17 cellular contexts compared by ENCODE assay signal in the genomic region with DNA sequence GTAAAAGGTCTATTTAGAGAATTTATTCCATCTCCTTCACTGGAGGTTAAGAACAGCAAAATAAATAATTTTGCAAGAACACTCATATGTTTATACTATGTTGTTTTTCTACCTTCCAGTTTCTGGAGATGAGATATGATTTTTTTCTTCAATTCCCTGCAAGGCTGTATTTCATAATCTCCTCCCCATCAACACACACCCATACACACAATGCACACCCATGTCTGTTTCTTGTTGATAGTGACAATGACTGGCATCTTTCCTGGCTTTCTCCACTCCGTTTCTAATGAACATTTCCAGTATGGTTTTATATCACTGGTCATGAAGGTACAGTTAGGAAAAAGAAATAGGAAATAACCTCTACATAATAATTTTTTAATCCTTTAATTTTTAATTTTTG.
"Had no signal": no experiment of that assay in that cellular context is flagged by ENCODE, and none has a peak within 500 bp of the region (broad histone marks: within the 10 kb centered on the region; RNA-seq: fewer than 3 reads in every experiment).

No MANE protein-coding gene starts in this region.

- H3K9me3 ChIP-seq: colonic mucosa, heart left ventricle, spleen had no signal

- H3K36me3 ChIP-seq: colonic mucosa, spleen had no signal

- H3K27ac ChIP-seq: colonic mucosa, dorsolateral prefrontal cortex, spleen had no signal

- H3K4me1 ChIP-seq: colonic mucosa had no signal

- H3K4me3 ChIP-seq: colonic mucosa, dorsolateral prefrontal cortex, heart left ventricle, spleen had no signal

- DNase-seq: activated CD4-positive, alpha-beta memory T cell treated with anti-CD3 and anti-CD28 coated beads for 36 hours; activated CD4-positive, alpha-beta T cell treated with anti-CD3 and anti-CD28 coated beads for 48 hours; activated CD4-positive, CD25-positive, alpha-beta regulatory T cell; activated naive CD4-positive, alpha-beta T cell treated with Interleukin-2 at 50 U/mL for 16 hours; activated naive CD8-positive, alpha-beta T cell treated with anti-CD3 and anti-CD28 coated beads for 36 hours; activated T-cell treated with anti-CD3 and anti-CD28 coated beads, Interleukin-2, amount 50 U/mL, for 48 hours; colonic mucosa; dorsolateral prefrontal cortex; effector memory CD8-positive, alpha-beta T cell; heart left ventricle; kidney; midbrain; natural killer cell; retina; spleen; stimulated activated CD4-positive, alpha-beta T cell treated with anti-CD3 and anti-CD28 coated beads, Interleukin-4, amount 100 ng/mL, for 24 hours; stimulated activated naive CD4-positive, alpha-beta T cell treated with Interleukin-2 at 50 U/mL for 16 hours had no signal

- ATAC-seq: effector memory CD8-positive, alpha-beta T cell; natural killer cell had no signal

- H3K27me3 ChIP-seq: colonic mucosa, dorsolateral prefrontal cortex, heart left ventricle, spleen had no signal
